9 cellular contexts compared by ENCODE assay signal in the genomic region with DNA sequence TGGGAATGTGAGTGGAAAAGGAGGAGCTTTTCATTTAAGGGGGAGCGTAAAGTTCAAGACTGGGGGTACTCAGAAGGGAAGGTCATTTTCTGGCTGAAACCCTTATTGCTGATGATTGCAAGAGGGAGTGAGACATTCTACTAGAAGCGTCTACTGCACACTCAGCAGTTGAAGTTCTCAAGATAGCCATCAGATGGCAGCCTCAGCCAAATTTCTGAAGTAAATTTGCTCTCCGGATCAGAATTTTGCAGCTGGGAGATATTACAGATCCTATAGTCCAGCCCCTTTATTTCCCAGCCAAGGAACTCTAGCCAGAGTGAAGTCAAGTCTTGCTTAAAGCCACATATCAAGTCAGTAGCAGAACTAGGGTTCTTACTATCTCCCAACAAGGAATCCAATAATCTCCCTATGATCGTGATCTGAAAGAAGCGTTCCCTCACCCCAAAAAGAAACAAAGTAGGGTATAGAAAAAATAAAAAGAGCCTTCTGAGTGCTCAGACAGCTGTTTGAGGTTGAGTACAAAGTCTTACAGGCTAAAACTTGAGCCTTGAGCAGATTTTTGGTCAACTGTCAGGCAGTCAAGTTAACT. TPM values are rescaled to one million over a fixed set of nuclear protein-coding genes. Genes with fewer than 3 reads are reported as not detected.
DNase-seq lines count a peak whose midpoint lies in the region; ATAC-seq, FAIRE-seq and TF ChIP-seq lines count a peak whose summit lies in the region.
"Had no signal": no experiment of that assay in that cellular context is flagged by ENCODE, and none has a peak within 500 bp of the region (broad histone marks: within the 10 kb centered on the region; RNA-seq: fewer than 3 reads in every experiment).

No MANE protein-coding gene starts in this region.

- H3K9ac ChIP-seq in H1 (replicated peaks in 1 of 4; ENCODE audit: extremely low read depth in 1 of 4, low read depth in 3 of 4, low read length in 3 of 4) (no peak overlapping the region), mesendoderm (ENCODE audit: low read length) (no peak overlapping the region)

- H3K4me1 ChIP-seq in H1 (replicated peaks in 1 of 4; ENCODE audit: control insufficient read depth in 3 of 4, insufficient read depth in 4 of 4, low read length in 3 of 4) (no peaks in the 10 kb centered on the region), mesendoderm (ENCODE audit: control insufficient read depth, low read depth, low read length) (peaks cover 9% of the 10 kb centered on the region)

- no peaks in the 10 kb centered on the region for H3K27me3 ChIP-seq in H1 (replicated peaks in 1 of 4; ENCODE audit: control insufficient read depth in 3 of 4, extremely low read depth in 1 of 4, insufficient read depth in 3 of 4, low read length in 3 of 4)
- no peaks in the 10 kb centered on the region for H3K27me3 ChIP-seq in mesendoderm (ENCODE audit: insufficient read depth, low read length, poor library complexity)

- DNase-seq in stimulated activated CD4-positive, alpha-beta T cell treated with anti-CD3 and anti-CD28 coated beads, Interleukin-12 subunit alpha, Interleukin-12 subunit beta, amount 100 ng/mL, for 4 hours = peak; percentile 20
- no peak for DNase-seq in stimulated activated CD4-positive, alpha-beta T cell treated with anti-CD3 and anti-CD28 coated beads, Interleukin-4, amount 100 ng/mL, for 4 hours
- DNase-seq in LNCaP clone FGC (ENCODE audit: low read depth) (peak; percentile 73), RKO (ENCODE audit: low spot score) (peak; percentile 74), H1 (ENCODE audit: low read depth in 1 of 2, low spot score in 2 of 2) (peak in 1 of 2 experiments; percentile 66), mesendoderm (peak; percentile 83)

- no peak for ATAC-seq in HG03135 (IDR thresholded peaks at IDR 0.05; ENCODE audit: unreplicated experiment)
- ATAC-seq in HG03196 (IDR thresholded peaks at IDR 0.05; ENCODE audit: unreplicated experiment) = no peak

- H3K79me2 ChIP-seq in H1 (ENCODE audit: control insufficient read depth in 1 of 2, insufficient read depth in 2 of 2, low read length in 2 of 2) = no peaks in the 10 kb centered on the region
- H3K79me2 ChIP-seq in mesendoderm (ENCODE audit: control insufficient read depth, insufficient read depth, low read length) = no peaks in the 10 kb centered on the region

- H3K4me3 ChIP-seq in LNCaP clone FGC (ENCODE audit: low read depth, low read length) = no peak overlapping the region
- no peak overlapping the region for H3K4me3 ChIP-seq in H1 (ENCODE audit: extremely low read depth in 1 of 4, insufficient read depth in 2 of 4, low read depth in 3 of 4, low read length in 4 of 4)
- no peak overlapping the region for H3K4me3 ChIP-seq in mesendoderm (ENCODE audit: low read length)

- H2BK20ac ChIP-seq in H1 (ENCODE audit: low read length) = no peak overlapping the region

- peak; percentile 85 to 93 for TF ChIP-seq RAD21 in H1 (IDR thresholded peaks at IDR 0.05 in 1 of 2, conservative IDR thresholded peaks at IDR 0.05 in 1 of 2; ENCODE audit: low read depth in 2 of 2, low read length in 2 of 2)

- H2BK120ac ChIP-seq in H1 (replicated peaks; ENCODE audit: low read depth, low read length) = no peak overlapping the region
- no peak overlapping the region for H2BK120ac ChIP-seq in mesendoderm (ENCODE audit: low read depth, low read length)

- H3K23me2 ChIP-seq in H1 (ENCODE audit: low read depth, low read length) = no peaks in the 10 kb centered on the region

- H4K20me1 ChIP-seq in H1 (replicated peaks in 1 of 2; ENCODE audit: control insufficient read depth in 1 of 2, insufficient read depth in 2 of 2, low read length in 2 of 2) = no peaks in the 10 kb centered on the region

- H3K4me2 ChIP-seq in H1 (ENCODE audit: insufficient read depth in 1 of 2, low read depth in 2 of 2, low read length in 2 of 2) = no peak overlapping the region
- no peak overlapping the region for H3K4me2 ChIP-seq in mesendoderm (ENCODE audit: low read length)

- peak; percentile 78 for TF ChIP-seq CTCF in LNCaP clone FGC (IDR thresholded peaks at IDR 0.05; ENCODE audit: control insufficient read depth, extremely low read depth, insufficient read depth)
- TF ChIP-seq CTCF in H1 (IDR thresholded peaks at IDR 0.05; ENCODE audit: control extremely low read depth in 1 of 3, insufficient read depth in 1 of 3, low read depth in 1 of 3, low read length in 3 of 3) = peak in 2 of 3 experiments; percentile 81 to 84; a peak in 3 of 4 replicates

- CTCF ChIA-PET in H1 (lab: Charles Lee; ENCODE audit: partially characterized antibody) = interaction anchor here (0.7 to 5.2 kb wide), 29 partner anchors 10 to 409 kb away, joined by 3 to 129 read pairs (median 5); partner anchors contain the start of genes GRP and RAX

- H2BK5ac ChIP-seq in H1 (ENCODE audit: low read depth, low read length) = no peak overlapping the region
- H2BK5ac ChIP-seq in mesendoderm (ENCODE audit: low read length) = no peak overlapping the region

- TF ChIP-seq POLR2A in H1 (IDR thresholded peaks at IDR 0.05; ENCODE audit: control extremely low read depth in 1 of 2, low read depth in 2 of 2, low read length in 2 of 2) = no peak

- no peak overlapping the region for H2BK12ac ChIP-seq in H1 (ENCODE audit: low read depth, low read length)

- no peak overlapping the region for H4K5ac ChIP-seq in H1 (ENCODE audit: insufficient read length, low read depth, low read length)
- no peak overlapping the region for H4K5ac ChIP-seq in mesendoderm (ENCODE audit: low read length)

- 38% methylated on average over 5 of the region's 5 CpGs; no CpG with 5 or more reads in 1 of the 2 experiments for WGBS in H1 (ENCODE audit: extremely low coverage in 1 of 2, insufficient coverage in 1 of 2, insufficient read length in 1 of 2, insufficient replicate concordance in 2 of 2, low coverage in 1 of 2, low lambda C conversion rate in 2 of 2, missing lambda C conversion rate in 1 of 2), 2 experiments
- no CpG with 5 or more reads among the region's 5 CpGs for WGBS in mesendoderm (ENCODE audit: extremely low coverage, insufficient coverage, low lambda C conversion rate)

- no peak for TF ChIP-seq EP300 in H1 (IDR thresholded peaks at IDR 0.05; ENCODE audit: borderline replicate concordance in 1 of 2, low read depth in 2 of 2, low read length in 2 of 2)

- no peaks in the 10 kb centered on the region for H3K9me3 ChIP-seq in H1 (ENCODE audit: insufficient read depth in 2 of 2, low read depth in 1 of 2, low read length in 1 of 2)

- FAIRE-seq in H1 (lab: Jason Lieb, UNC) = peak; percentile 87
- FAIRE-seq: colon had no signal

- H4K91ac ChIP-seq in H1 (replicated peaks; ENCODE audit: insufficient read length, low read length) = no peak overlapping the region

- H2BK15ac ChIP-seq in H1 (ENCODE audit: low read length) (no peak overlapping the region), mesendoderm (replicated peaks; ENCODE audit: low read depth) (no peak overlapping the region)

- H2AK5ac ChIP-seq in H1 (ENCODE audit: low read depth, low read length) = no peak overlapping the region
- no peak overlapping the region for H2AK5ac ChIP-seq in mesendoderm (ENCODE audit: low read length)

- H3K14ac ChIP-seq in H1 (ENCODE audit: insufficient read length) = no peak overlapping the region

- H3K18ac ChIP-seq in H1 (ENCODE audit: extremely low read depth, low read length) (no peak overlapping the region), mesendoderm (ENCODE audit: low read length) (no peak overlapping the region)

- H4K8ac ChIP-seq in H1 (ENCODE audit: extremely low read depth, insufficient read depth, low read length) = no peak overlapping the region
- peak overlapping the region; percentile 28 for H4K8ac ChIP-seq in mesendoderm (ENCODE audit: low read depth, low read length)

- H3K56ac ChIP-seq in H1 (replicated peaks; ENCODE audit: insufficient read length, low read depth, low read length) (no peak overlapping the region), mesendoderm (ENCODE audit: low read length) (peak overlapping the region; percentile 25)

- POLR2A ChIA-PET in H1 (lab: Charles Lee; ENCODE audit: partially characterized antibody) = interaction anchor here (0.8 to 1.5 kb wide), 4 partner anchors 18 to 107 kb away, joined by 3 to 7 read pairs (median 3); no protein-coding TSS in a partner anchor

- H3K36me3 ChIP-seq in H1 (ENCODE audit: control insufficient read depth in 2 of 4, insufficient read depth in 4 of 4, low read length in 3 of 4) (no peaks in the 10 kb centered on the region), mesendoderm (ENCODE audit: control insufficient read depth, insufficient read depth, low read length) (no peaks in the 10 kb centered on the region)

- H3K79me1 ChIP-seq in H1 (ENCODE audit: low read depth, low read length) (no peaks in the 10 kb centered on the region), mesendoderm (ENCODE audit: low read length) (no peaks in the 10 kb centered on the region)

- H3K27ac ChIP-seq in H1 (ENCODE audit: low read depth, low read length) = no peak overlapping the region
- no peak overlapping the region for H3K27ac ChIP-seq in mesendoderm (ENCODE audit: low read depth, low read length)

- no peak overlapping the region for H3K23ac ChIP-seq in H1 (ENCODE audit: insufficient read length)
- no peak overlapping the region for H3K23ac ChIP-seq in mesendoderm (ENCODE audit: low read length)

- no peak overlapping the region for H2AFZ ChIP-seq in H1 (ENCODE audit: low read length)

- H3K4ac ChIP-seq in H1 (replicated peaks; ENCODE audit: insufficient read length, low read depth, low read length) = no peak overlapping the region
- no peak overlapping the region for H3K4ac ChIP-seq in mesendoderm (ENCODE audit: low read depth, low read length)

RNA-seq across cellular contexts. Expression of gene RAX, which starts 24.0 kb away (rescaled TPM):
- 0.52 and 0.80 TPM in 2 replicates for total RNA-seq in H1 (2021; fragmentation: NEBNext Ultra II Directional; extraction: Animal tissue kit (Norgen Biotek cat#: 25700))
- 0.12 and 0.36 TPM in 2 replicates for polyA plus RNA-seq in H1 (2011; rRNA removed)
- polyA plus RNA-seq in H1 (2011; cell fraction: cytosol; rRNA removed) = 0.18 TPM
- polyA plus RNA-seq in H1 (2011; cell fraction: nucleus; rRNA removed) = 0.83 TPM
- polyA plus RNA-seq in H1 (2012, experiment 1 of 2) = 0.09 to 0.31 TPM (median 0.22 TPM) in 3 of 4 replicates, not detected in the other
- 0.14 TPM for polyA plus RNA-seq in H1 (2012, experiment 2 of 2)
- 0.14 TPM for polyA plus RNA-seq in H1 (2013, experiment 1 of 2)
- 0.11 TPM for polyA plus RNA-seq in H1 (2013, experiment 2 of 2)
- polyA minus RNA-seq in H1 (2011; rRNA and poly(A)+ RNA removed) = not detected in 2 replicates
- polyA minus RNA-seq in H1 (2011; cell fraction: cytosol; rRNA and poly(A)+ RNA removed) = 0.59 TPM
- 1.6 TPM for polyA minus RNA-seq in H1 (2011; cell fraction: nucleus; rRNA and poly(A)+ RNA removed)
- 0.06 TPM for polyA plus RNA-seq in mesendoderm (2013, experiment 1 of 2)
- polyA plus RNA-seq in mesendoderm (2013, experiment 2 of 2) = 0.04 TPM

RNA-seq across cellular contexts. Expression of gene GRP, which starts 29.3 kb away (rescaled TPM):
- not detected in 2 replicates for total RNA-seq in H1 (2021; fragmentation: NEBNext Ultra II Directional; extraction: Animal tissue kit (Norgen Biotek cat#: 25700))
- not detected in 2 replicates for polyA plus RNA-seq in H1 (2011; rRNA removed)
- not detected for polyA plus RNA-seq in H1 (2011; cell fraction: cytosol; rRNA removed)
- 0.14 TPM for polyA plus RNA-seq in H1 (2011; cell fraction: nucleus; rRNA removed)
- not detected in 4 replicates for polyA plus RNA-seq in H1 (2012, experiment 1 of 2)
- polyA plus RNA-seq in H1 (2012, experiment 2 of 2) = not detected
- not detected for polyA plus RNA-seq in H1 (2013, experiment 1 of 2)
- polyA plus RNA-seq in H1 (2013, experiment 2 of 2) = not detected
- not detected in 2 replicates for polyA minus RNA-seq in H1 (2011; rRNA and poly(A)+ RNA removed)
- polyA minus RNA-seq in H1 (2011; cell fraction: cytosol; rRNA and poly(A)+ RNA removed) = not detected
- polyA minus RNA-seq in H1 (2011; cell fraction: nucleus; rRNA and poly(A)+ RNA removed) = not detected
- polyA plus RNA-seq in mesendoderm (2013, experiment 1 of 2) = 8.6 TPM
- polyA plus RNA-seq in mesendoderm (2013, experiment 2 of 2) = 7.3 TPM

Comparison
In these comparisons a context has a peak if more than half of its experiments do, and no peak if none do; other contexts are left out.
1. DNase-seq: peak in stimulated activated CD4-positive, alpha-beta T cell treated with anti-CD3 and anti-CD28 coated beads, Interleukin-12 subunit alpha, Interleukin-12 subunit beta, amount 100 ng/mL, for 4 hours (single experiment), LNCaP clone FGC (single experiment), RKO (single experiment) and mesendoderm (single experiment); none in stimulated activated CD4-positive, alpha-beta T cell treated with anti-CD3 and anti-CD28 coated beads, Interleukin-4, amount 100 ng/mL, for 4 hours (0 of 2).